Comparison of ENCODE assay signal across 8 cellular contexts in the genomic region with DNA sequence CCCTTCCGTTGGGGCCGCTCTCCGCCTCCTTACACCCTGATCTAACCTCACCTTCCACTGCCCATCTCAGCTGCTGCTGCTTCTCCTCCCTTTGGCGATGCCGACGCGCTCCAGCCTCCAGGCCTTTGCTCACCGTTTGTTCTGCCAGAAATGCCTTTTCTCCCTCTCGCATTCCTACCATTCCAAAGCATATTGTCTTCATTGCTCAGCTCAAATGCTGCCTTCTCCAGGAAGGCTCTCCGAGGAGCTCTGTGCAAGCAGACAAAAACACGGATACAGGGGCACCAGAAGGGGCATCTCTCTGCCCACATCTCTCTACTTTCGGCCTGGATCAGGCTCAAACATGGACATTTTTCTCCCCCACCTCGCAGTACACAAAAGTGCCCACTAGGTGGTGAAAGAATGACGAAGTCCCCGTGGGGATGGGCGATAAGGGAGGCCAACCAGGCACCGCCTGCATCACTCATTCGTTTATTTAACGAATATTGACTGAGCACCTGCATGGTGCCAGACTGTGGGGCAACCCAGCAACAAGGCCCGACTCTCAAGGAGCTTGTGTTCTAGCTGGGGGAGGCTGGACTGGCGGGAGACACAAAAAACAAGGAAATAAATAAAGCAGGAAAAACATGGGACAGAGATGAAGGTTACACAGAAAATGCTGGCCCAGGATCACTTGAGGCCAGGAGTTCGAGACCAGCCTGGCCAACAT. TPM values are rescaled to one million over a fixed set of nuclear protein-coding genes. Genes with fewer than 3 reads are reported as not detected.
DNase-seq lines count a peak whose midpoint lies in the region; ATAC-seq and TF ChIP-seq lines count a peak whose summit lies in the region.

No MANE protein-coding gene starts in this region.

- H3K4me3 Mint-ChIP-seq in natural killer cell: peak overlapping the region; percentile 40
- peak overlapping the region; percentile 67 for H3K4me3 Mint-ChIP-seq in stimulated activated memory B cell treated with anti-CD40 and anti-IgM and Interleukin-4, amounts not matched to agents 10 μg/mL and 1 μg/mL and 100 μg/mL, for 72 hours

- no peaks in the 10 kb centered on the region for H3K36me3 Mint-ChIP-seq in natural killer cell
- peaks cover 8% of the 10 kb centered on the region for H3K36me3 Mint-ChIP-seq in stimulated activated memory B cell treated with anti-CD40 and anti-IgM and Interleukin-4, amounts not matched to agents 10 μg/mL and 1 μg/mL and 100 μg/mL, for 72 hours

- peaks cover 6 to 7% of the 10 kb centered on the region in 2 donors for H3K27me3 Mint-ChIP-seq in natural killer cell (ENCODE audit: low read depth in 2 of 2)
- H3K27me3 Mint-ChIP-seq in stimulated activated memory B cell treated with anti-CD40 and anti-IgM and Interleukin-4, amounts not matched to agents 10 μg/mL and 1 μg/mL and 100 μg/mL, for 72 hours: peaks cover 8% of the 10 kb centered on the region

- H3K27ac ChIP-seq in esophagus muscularis mucosa (replicated peaks in 1 of 4): peak overlapping the region; percentile 60 to 83 (median 76)

- no peaks in the 10 kb centered on the region for H3K9me3 Mint-ChIP-seq in natural killer cell
- no peaks in the 10 kb centered on the region for H3K9me3 Mint-ChIP-seq in stimulated activated memory B cell treated with anti-CD40 and anti-IgM and Interleukin-4, amounts not matched to agents 10 μg/mL and 1 μg/mL and 100 μg/mL, for 72 hours

- H3K4me3 ChIP-seq in esophagus muscularis mucosa: peak overlapping the region; percentile 9 to 34 (median 20)

- H3K9me3 ChIP-seq in esophagus muscularis mucosa: no peaks in the 10 kb centered on the region

- no peaks in the 10 kb centered on the region for H3K27me3 ChIP-seq in esophagus muscularis mucosa

- no peak for TF ChIP-seq POLR2A in esophagus muscularis mucosa (IDR thresholded peaks at IDR 0.05; ENCODE audit: low read depth)

- DNase-seq in DMS 273 treated with DMSO at 0.1 percent for 48 hours (lab: John Stamatoyannopoulos, UW) (peak; percentile 31), HPDE6-E6E7 (ENCODE audit: extremely low spot score) (peak; percentile 73), NOMO-1 treated with DMSO at 0.1 percent for 48 hours (lab: John Stamatoyannopoulos, UW; ENCODE audit: unreplicated experiment) (peak; percentile 28), activated T-cell treated with anti-CD3 and anti-CD28 coated beads for 24 hours (ENCODE audit: low read depth) (peak; percentile 71), esophagus muscularis mucosa (ENCODE audit: extremely low spot score) (no peak), natural killer cell (peak; percentile 55), cortex of kidney (lab: John Stamatoyannopoulos, UW) (no peak)

- TF ChIP-seq EP300 in esophagus muscularis mucosa (IDR thresholded peaks at IDR 0.05): no peak

- no peaks in the 10 kb centered on the region for H3K36me3 ChIP-seq in esophagus muscularis mucosa

- H3K27ac Mint-ChIP-seq in natural killer cell: peak overlapping the region in 1 of 2 donors; percentile 74
- H3K27ac Mint-ChIP-seq in stimulated activated memory B cell treated with anti-CD40 and anti-IgM and Interleukin-4, amounts not matched to agents 10 μg/mL and 1 μg/mL and 100 μg/mL, for 72 hours: peak overlapping the region; percentile 87

- peak; percentile 82 to 99 (median 97) for ATAC-seq in natural killer cell
- ATAC-seq in stimulated activated memory B cell treated with anti-CD40 and anti-IgM and Interleukin-4, amounts not matched to agents 10 μg/mL and 1 μg/mL and 100 μg/mL, for 72 hours: peak; percentile 70

- peak; percentile 78 to 88 (median 83) for TF ChIP-seq CTCF in esophagus muscularis mucosa (IDR thresholded peaks at IDR 0.05)
- peak; percentile 84 for TF ChIP-seq CTCF in natural killer cell (IDR thresholded peaks at IDR 0.05)

- H3K4me1 ChIP-seq in esophagus muscularis mucosa: peaks cover 4 to 17% (median 16%) of the 10 kb centered on the region in 4 donors

- intact Hi-C loops in esophagus muscularis mucosa (cut with DNase I) (no loop called here), natural killer cell (cut with micrococcal nuclease) (loop anchor here (10.0 kb wide), 1 partner anchor 90 kb away; no protein-coding TSS in a partner anchor)

- H3K4me1 Mint-ChIP-seq in natural killer cell: peaks cover 7% of the 10 kb centered on the region in 2 donors
- peaks cover 54% of the 10 kb centered on the region for H3K4me1 Mint-ChIP-seq in stimulated activated memory B cell treated with anti-CD40 and anti-IgM and Interleukin-4, amounts not matched to agents 10 μg/mL and 1 μg/mL and 100 μg/mL, for 72 hours

- 22% methylated on average over 22 of the region's 22 CpGs for WGBS in esophagus muscularis mucosa

RNA-seq across cellular contexts. Expression of a gene that starts 7.3 kb away (rescaled TPM):
- total RNA-seq in esophagus muscularis mucosa (100 to 1,000 TPM; 135 to 143 (median 138) TPM), natural killer cell (10 to 100 TPM; 38.1 to 55.6 (median 41.1) TPM)

RNA-seq across cellular contexts. Expression of a gene that starts 50.1 kb away (rescaled TPM):
- total RNA-seq in esophagus muscularis mucosa: 10 to 100 TPM in 3 of 4 donors, 1 to 10 TPM in 1; 9.6 to 20.4 (median 12.6) TPM
- total RNA-seq in natural killer cell: 10 to 100 TPM; 12.6 to 14.2 (median 13.3) TPM

Comparison
In these comparisons a context has a peak if more than half of its experiments do, and no peak if none do; other contexts are left out.
1. DNase-seq: peak in DMS 273 treated with DMSO at 0.1 percent for 48 hours (single experiment), HPDE6-E6E7 (single experiment), NOMO-1 treated with DMSO at 0.1 percent for 48 hours (single experiment), activated T-cell treated with anti-CD3 and anti-CD28 coated beads for 24 hours (single experiment) and natural killer cell (single experiment); none in esophagus muscularis mucosa (single experiment) and cortex of kidney (single experiment).